Comparison of ENCODE assay signal across 18 cellular contexts in the genomic region with DNA sequence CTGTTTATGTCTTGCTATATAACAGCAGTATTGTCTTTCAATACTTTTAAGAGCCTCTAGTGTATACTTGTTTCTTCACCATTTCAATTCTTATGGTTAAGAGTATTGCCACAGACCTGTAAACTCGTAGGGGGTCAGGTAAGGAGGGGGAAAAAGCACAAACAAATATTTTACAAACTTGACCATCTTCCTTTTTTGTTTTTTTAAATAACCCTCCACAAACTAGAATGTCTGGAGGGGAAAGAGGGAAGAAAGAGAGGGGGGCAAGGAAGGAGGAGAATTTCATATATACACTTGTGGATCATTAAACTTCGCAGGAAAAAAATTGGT. TPM values are rescaled to one million over a fixed set of nuclear protein-coding genes. Genes with fewer than 3 reads are reported as not detected.
A peak's percentile ranks its signal among the peaks of the same experiment; 100 is the strongest.
DNase-seq lines count a peak whose midpoint lies in the region; ATAC-seq, FAIRE-seq and TF ChIP-seq lines count a peak whose summit lies in the region.
"Had no signal": no experiment of that assay in that cellular context is flagged by ENCODE, and none has a peak within 500 bp of the region (broad histone marks: within the 10 kb centered on the region; RNA-seq: fewer than 3 reads in every experiment).

No MANE protein-coding gene starts in this region.

- TF ChIP-seq POLR2A in vagina (IDR thresholded peaks at IDR 0.05): no peak

- ATAC-seq in activated naive CD8-positive, alpha-beta T cell treated with anti-CD3 and anti-CD28 coated beads, Interleukin-2, amount 50 U/mL, for 24 hours: no peak
- ATAC-seq in lower lobe of right lung (no peak), foreskin keratinocyte (no peak)
- ATAC-seq: gastrocnemius medialis, natural killer cell had no signal

- H3K4me3 ChIP-seq in astrocyte (ENCODE audit: insufficient read depth, low read depth, low read length): no peak overlapping the region
- H3K4me3 ChIP-seq in lower lobe of right lung: peak overlapping the region; percentile 60
- peak overlapping the region; percentile 19 to 43 for H3K4me3 ChIP-seq in vagina
- H3K4me3 ChIP-seq: gastrocnemius medialis had no signal

- no peak overlapping the region for H3K4me3 Mint-ChIP-seq in activated naive CD8-positive, alpha-beta T cell treated with anti-CD3 and anti-CD28 coated beads for 36 hours
- no peak overlapping the region for H3K4me3 Mint-ChIP-seq in activated naive CD8-positive, alpha-beta T cell treated with anti-CD3 and anti-CD28 coated beads, Interleukin-2, amount 50 U/mL, for 24 hours
- H3K4me3 Mint-ChIP-seq in astrocyte (ENCODE audit: unreplicated experiment): no peak overlapping the region
- H3K4me3 Mint-ChIP-seq: natural killer cell had no signal

- H4K20me1 ChIP-seq in astrocyte (ENCODE audit: insufficient read depth, low read length): peaks cover 11% of the 10 kb centered on the region

- H3K9ac ChIP-seq in astrocyte (ENCODE audit: low read length): no peak overlapping the region
- H3K9ac ChIP-seq: KMS-11 had no signal

- no peak for DNase-seq in activated naive CD8-positive, alpha-beta T cell treated with anti-CD3 and anti-CD28 coated beads for 36 hours
- DNase-seq in activated naive CD8-positive, alpha-beta T cell treated with anti-CD3 and anti-CD28 coated beads, Interleukin-2, amount 50 U/mL, for 24 hours: no peak
- DNase-seq in astrocyte (ENCODE audit: low read depth) (no peak), lower lobe of right lung (no peak), vagina (ENCODE audit: extremely low spot score in 2 of 2) (no peak), GDM1 (lab: John Stamatoyannopoulos, UW) (no peak), foreskin keratinocyte (no peak)
- no peak for DNase-seq in activated effector memory CD4-positive, alpha-beta T cell treated with Interleukin-2 at 50 U/mL for 16 hours
- DNase-seq: activated CD4-positive, alpha-beta T cell treated with anti-CD3 and anti-CD28 coated beads for 1 hour; caudate nucleus; gastrocnemius medialis; GF-D8; GOT3; natural killer cell; NCI-H1436 treated with DMSO at 0.1 percent for 48 hours; NCI-H2227 treated with DMSO at 0.1 percent for 48 hours had no signal

- H3K27me3 ChIP-seq in astrocyte (ENCODE audit: insufficient read depth, low read length) (peaks cover 86% of the 10 kb centered on the region), lower lobe of right lung (ENCODE audit: low read depth) (peaks cover 89% of the 10 kb centered on the region), vagina (peaks cover 22% of the 10 kb centered on the region), foreskin keratinocyte (peaks cover 89% of the 10 kb centered on the region)

- TF ChIP-seq CTCF in astrocyte (IDR thresholded peaks at IDR 0.05; ENCODE audit: insufficient read depth, low read depth, low read length): no peak
- no peak for TF ChIP-seq CTCF in lower lobe of right lung (IDR thresholded peaks at IDR 0.05)
- TF ChIP-seq CTCF in vagina (IDR thresholded peaks at IDR 0.05): no peak
- TF ChIP-seq CTCF in foreskin keratinocyte (conservative IDR thresholded peaks at IDR 0.05): no peak

- peaks cover 88% of the 10 kb centered on the region for H3K27me3 Mint-ChIP-seq in activated naive CD8-positive, alpha-beta T cell treated with anti-CD3 and anti-CD28 coated beads for 36 hours
- H3K27me3 Mint-ChIP-seq in activated naive CD8-positive, alpha-beta T cell treated with anti-CD3 and anti-CD28 coated beads, Interleukin-2, amount 50 U/mL, for 24 hours: peaks cover 75% of the 10 kb centered on the region
- H3K27me3 Mint-ChIP-seq in astrocyte (ENCODE audit: low read depth, unreplicated experiment): peaks cover 76% of the 10 kb centered on the region

- peak overlapping the region; percentile 71 for H3K27ac Mint-ChIP-seq in activated naive CD8-positive, alpha-beta T cell treated with anti-CD3 and anti-CD28 coated beads for 36 hours
- no peak overlapping the region for H3K27ac Mint-ChIP-seq in activated naive CD8-positive, alpha-beta T cell treated with anti-CD3 and anti-CD28 coated beads, Interleukin-2, amount 50 U/mL, for 24 hours
- peak overlapping the region; percentile 26 for H3K27ac Mint-ChIP-seq in astrocyte (ENCODE audit: unreplicated experiment)
- H3K27ac Mint-ChIP-seq: natural killer cell had no signal

- H3K27ac ChIP-seq in astrocyte (ENCODE audit: low read depth, low read length) (no peak overlapping the region), lower lobe of right lung (peak overlapping the region; percentile 82), vagina (peak overlapping the region; percentile 78), foreskin keratinocyte (no peak overlapping the region)
- H3K27ac ChIP-seq: gastrocnemius medialis, KMS-11 had no signal

- H3K4me1 Mint-ChIP-seq in activated naive CD8-positive, alpha-beta T cell treated with anti-CD3 and anti-CD28 coated beads for 36 hours: peaks cover 6% of the 10 kb centered on the region
- peaks cover 13% of the 10 kb centered on the region for H3K4me1 Mint-ChIP-seq in activated naive CD8-positive, alpha-beta T cell treated with anti-CD3 and anti-CD28 coated beads, Interleukin-2, amount 50 U/mL, for 24 hours
- peaks cover 6% of the 10 kb centered on the region for H3K4me1 Mint-ChIP-seq in astrocyte (ENCODE audit: low read depth, unreplicated experiment)

- H3K4me1 ChIP-seq in astrocyte (ENCODE audit: insufficient read depth, low read length): peaks cover 4% of the 10 kb centered on the region
- peaks cover 6% of the 10 kb centered on the region for H3K4me1 ChIP-seq in lower lobe of right lung
- H3K4me1 ChIP-seq in vagina: peaks cover 27% of the 10 kb centered on the region
- H3K4me1 ChIP-seq in foreskin keratinocyte: no peaks in the 10 kb centered on the region

- intact Hi-C loops in lower lobe of right lung (cut with DNase I): loop anchor here (5.0 kb wide), 1 partner anchor 343 kb away; no protein-coding TSS in a partner anchor
- intact Hi-C loops in vagina (cut with DNase I): no loop called here

- peaks cover 17% of the 10 kb centered on the region for H3K36me3 Mint-ChIP-seq in activated naive CD8-positive, alpha-beta T cell treated with anti-CD3 and anti-CD28 coated beads for 36 hours
- peaks cover 19% of the 10 kb centered on the region for H3K36me3 Mint-ChIP-seq in activated naive CD8-positive, alpha-beta T cell treated with anti-CD3 and anti-CD28 coated beads, Interleukin-2, amount 50 U/mL, for 24 hours (ENCODE audit: low read depth)
- peaks cover 3% of the 10 kb centered on the region for H3K36me3 Mint-ChIP-seq in astrocyte (ENCODE audit: low read depth, unreplicated experiment)

- peaks cover 21% of the 10 kb centered on the region for H3K9me3 Mint-ChIP-seq in activated naive CD8-positive, alpha-beta T cell treated with anti-CD3 and anti-CD28 coated beads for 36 hours
- peaks cover 26% of the 10 kb centered on the region for H3K9me3 Mint-ChIP-seq in activated naive CD8-positive, alpha-beta T cell treated with anti-CD3 and anti-CD28 coated beads, Interleukin-2, amount 50 U/mL, for 24 hours
- peaks cover 8% of the 10 kb centered on the region for H3K9me3 Mint-ChIP-seq in astrocyte (ENCODE audit: unreplicated experiment)

- no peaks in the 10 kb centered on the region for H3K79me2 ChIP-seq in astrocyte (ENCODE audit: insufficient read depth, low read length)

- FAIRE-seq in astrocyte (lab: Jason Lieb, UNC): no peak
- FAIRE-seq: endometrium had no signal

- H2AFZ ChIP-seq in astrocyte (ENCODE audit: low read depth, low read length): no peak overlapping the region

- no peaks in the 10 kb centered on the region for H3K9me3 ChIP-seq in astrocyte (ENCODE audit: insufficient read depth, low read depth, low read length)
- no peaks in the 10 kb centered on the region for H3K9me3 ChIP-seq in lower lobe of right lung
- no peaks in the 10 kb centered on the region for H3K9me3 ChIP-seq in vagina
- H3K9me3 ChIP-seq: gastrocnemius medialis had no signal

- no peak overlapping the region for H3K4me2 ChIP-seq in astrocyte (ENCODE audit: low read length)
- H3K4me2 ChIP-seq: KMS-11 had no signal

- no peaks in the 10 kb centered on the region for H3K36me3 ChIP-seq in astrocyte (ENCODE audit: insufficient read depth, low read length)
- H3K36me3 ChIP-seq in lower lobe of right lung: no peaks in the 10 kb centered on the region
- H3K36me3 ChIP-seq in vagina: no peaks in the 10 kb centered on the region
- H3K36me3 ChIP-seq: gastrocnemius medialis had no signal

RNA-seq across cellular contexts. Expression of a gene that starts 4.3 kb away (rescaled TPM):
- not detected for total RNA-seq in activated naive CD8-positive, alpha-beta T cell treated with anti-CD3 and anti-CD28 coated beads for 36 hours
- total RNA-seq in astrocyte (0.11 TPM in 1 of 2 replicates, not detected in the other), lower lobe of right lung (30.5 TPM), vagina (11.5 TPM), foreskin keratinocyte (not detected in 2 replicates)
- not detected in 2 replicates for polyA plus RNA-seq in foreskin keratinocyte
- total RNA-seq: natural killer cell had no signal

RNA-seq across cellular contexts. Expression of a gene that starts 4.7 kb away (rescaled TPM):
- total RNA-seq in activated naive CD8-positive, alpha-beta T cell treated with anti-CD3 and anti-CD28 coated beads for 36 hours: not detected
- total RNA-seq in astrocyte: not detected in 2 replicates
- 9.2 TPM for total RNA-seq in lower lobe of right lung
- 4.4 TPM for total RNA-seq in vagina
- total RNA-seq in foreskin keratinocyte: not detected in 2 replicates
- not detected in 2 replicates for polyA plus RNA-seq in foreskin keratinocyte
- total RNA-seq: gastrocnemius medialis, natural killer cell had no signal

Comparison
In these comparisons a context has a peak if more than half of its experiments do, and no peak if none do; other contexts are left out.
1. H3K27ac ChIP-seq: peak in lower lobe of right lung (single experiment) and vagina (single experiment); none in astrocyte (single experiment) and foreskin keratinocyte (single experiment).
2. RNA of a gene that starts 4.3 kb away (total RNA-seq): 30.5 TPM in lower lobe of right lung (single experiment) and 11.5 TPM in vagina (single experiment); 0.11 TPM in astrocyte, not detected in activated naive CD8-positive, alpha-beta T cell treated with anti-CD3 and anti-CD28 coated beads for 36 hours and not detected in foreskin keratinocyte; every median in the first group is over 10 times any median in the second.